Comparison of ENCODE assay signal across 9 cellular contexts in genomic region chrX:49282647-49283011, GRCh38. TPM values are rescaled to one million over a fixed set of nuclear protein-coding genes. Genes with fewer than 3 reads are reported as not detected.
A peak's percentile ranks its signal among the peaks of the same experiment; 100 is the strongest.
DNase-seq lines count a peak whose midpoint lies in the region; ATAC-seq and TF ChIP-seq lines count a peak whose summit lies in the region.
"Had no signal": no experiment of that assay in that cellular context is flagged by ENCODE, and none has a peak within 500 bp of the region (broad histone marks: within the 10 kb centered on the region; RNA-seq: fewer than 3 reads in every experiment).

No MANE protein-coding gene starts in this region.

- no peaks in the 10 kb centered on the region for H3K79me1 ChIP-seq in mesendoderm (ENCODE audit: low read length)

- peaks cover 9% of the 10 kb centered on the region for H3K4me1 Mint-ChIP-seq in HFFc6 (ENCODE audit: low read depth)

- H3K27me3 ChIP-seq in brain microvascular endothelial cell (replicated peaks) (no peaks in the 10 kb centered on the region), mesendoderm (ENCODE audit: insufficient read depth, low read length, poor library complexity) (no peaks in the 10 kb centered on the region)

- no peak overlapping the region for H2BK5ac ChIP-seq in mesendoderm (ENCODE audit: low read length)

- H3K56ac ChIP-seq in mesendoderm (ENCODE audit: low read length) = no peak overlapping the region

- in situ Hi-C loops in brain microvascular endothelial cell (cut with HindIII; ENCODE audit: low pct_ligation_motif_present, low sequenced_read_pairs) = no loop called here

- H2BK15ac ChIP-seq in mesendoderm (replicated peaks; ENCODE audit: low read depth) = no peak overlapping the region

- peak overlapping the region; percentile 57; the same call in 1 of the 2 replicates for H3K27ac Mint-ChIP-seq in HFFc6

- no peak overlapping the region for H3K27ac ChIP-seq in brain microvascular endothelial cell
- no peak overlapping the region for H3K27ac ChIP-seq in mesendoderm (ENCODE audit: low read depth, low read length)

- no peak overlapping the region for H3K4ac ChIP-seq in mesendoderm (ENCODE audit: low read depth, low read length)

- TF ChIP-seq CTCF in HFFc6 (IDR thresholded peaks at IDR 0.05) = no peak; the same call in 1 of the 2 replicates
- TF ChIP-seq CTCF in brain microvascular endothelial cell (IDR thresholded peaks at IDR 0.05; ENCODE audit: low read depth, low read length, missing control alignments) = peak; percentile 53

- no peak overlapping the region for H3K18ac ChIP-seq in mesendoderm (ENCODE audit: low read length)

- H3K4me3 ChIP-seq in brain microvascular endothelial cell (ENCODE audit: low read depth, low read length) = no peak overlapping the region
- no peak overlapping the region for H3K4me3 ChIP-seq in mesendoderm (ENCODE audit: low read length)

- H3K79me2 ChIP-seq in mesendoderm (ENCODE audit: control insufficient read depth, insufficient read depth, low read length) = no peaks in the 10 kb centered on the region

- no peak overlapping the region for H4K5ac ChIP-seq in mesendoderm (ENCODE audit: low read length)

- no peaks in the 10 kb centered on the region; the same call in 1 of the 2 replicates for H3K27me3 Mint-ChIP-seq in HFFc6 (ENCODE audit: insufficient read depth)

- no peaks in the 10 kb centered on the region for H3K36me3 Mint-ChIP-seq in HFFc6 (ENCODE audit: low read depth)

- H3K4me3 Mint-ChIP-seq in HFFc6 = no peak overlapping the region; the same call in 1 of the 2 replicates

- H3K9ac ChIP-seq in mesendoderm (ENCODE audit: low read length) = no peak overlapping the region

- no peak overlapping the region for H3K4me2 ChIP-seq in mesendoderm (ENCODE audit: low read length)

- no peaks in the 10 kb centered on the region for H3K36me3 ChIP-seq in brain microvascular endothelial cell (replicated peaks)
- H3K36me3 ChIP-seq in mesendoderm (ENCODE audit: control insufficient read depth, insufficient read depth, low read length) = no peaks in the 10 kb centered on the region

- ATAC-seq in HG03520 (IDR thresholded peaks at IDR 0.05; ENCODE audit: unreplicated experiment) (no peak), GM19328 (IDR thresholded peaks at IDR 0.05; ENCODE audit: unreplicated experiment) (no peak)

- no CpG with 5 or more reads among the region's 11 CpGs for WGBS in mesendoderm (ENCODE audit: extremely low coverage, insufficient coverage, low lambda C conversion rate)

- no peak overlapping the region for H2AK5ac ChIP-seq in mesendoderm (ENCODE audit: low read length)

- no peak overlapping the region for H4K8ac ChIP-seq in mesendoderm (ENCODE audit: low read depth, low read length)

- H3K23ac ChIP-seq in mesendoderm (ENCODE audit: low read length) = no peak overlapping the region

- H2BK120ac ChIP-seq in mesendoderm (ENCODE audit: low read depth, low read length) = no peak overlapping the region

- DNase-seq in AML-193 (lab: John Stamatoyannopoulos, UW) = peak; percentile 0 to 6
- DNase-seq in HFFc6 = peak; percentile 22
- peak; percentile 4 for DNase-seq in brain microvascular endothelial cell
- peak; percentile 81 for DNase-seq in mesendoderm
- no peak for DNase-seq in DMS153 (lab: John Stamatoyannopoulos, UW)
- DNase-seq in 8988T = no peak
- DNase-seq: hippocampal formation had no signal

- no peaks in the 10 kb centered on the region for H3K9me3 Mint-ChIP-seq in HFFc6

- H3K4me1 ChIP-seq in mesendoderm (ENCODE audit: control insufficient read depth, low read depth, low read length) = no peaks in the 10 kb centered on the region

RNA-seq across cellular contexts. Expression of gene PPP1R3F, which starts 13.0 kb away (rescaled TPM):
- total RNA-seq in HFFc6 (2021; fragmentation: NEBNext Ultra II Directional; extraction: Animal tissue kit (Norgen Biotek cat#: 25700)) = 1 to 10 TPM; 2.4 to 4.5 (median 4.1) TPM
- 2.3 TPM for polyA plus RNA-seq in mesendoderm (2013, experiment 1 of 2)
- 2.0 TPM for polyA plus RNA-seq in mesendoderm (2013, experiment 2 of 2)

RNA-seq across cellular contexts. Expression of gene FOXP3, which starts 18.1 kb away (rescaled TPM):
- under 1 TPM in 3 of 6 experiments, not detected in 3; 0.09 to 0.16 (median 0.14) TPM for total RNA-seq in HFFc6 (2021; fragmentation: NEBNext Ultra II Directional; extraction: Animal tissue kit (Norgen Biotek cat#: 25700))
- polyA plus RNA-seq in mesendoderm (2013, experiment 1 of 2) = 0.29 TPM
- 0.34 TPM for polyA plus RNA-seq in mesendoderm (2013, experiment 2 of 2)

RNA-seq across cellular contexts. Expression of gene GAGE10, which starts 20.8 kb away (rescaled TPM):
- not detected for total RNA-seq in HFFc6 (2021; fragmentation: NEBNext Ultra II Directional; extraction: Animal tissue kit (Norgen Biotek cat#: 25700))
- not detected for polyA plus RNA-seq in mesendoderm (2013, experiment 1 of 2)
- polyA plus RNA-seq in mesendoderm (2013, experiment 2 of 2) = not detected

RNA-seq across cellular contexts. Expression of gene GAGE12J, which starts 39.2 kb away (rescaled TPM):
- total RNA-seq in HFFc6 (2021; fragmentation: NEBNext Ultra II Directional; extraction: Animal tissue kit (Norgen Biotek cat#: 25700)) = not detected
- polyA plus RNA-seq in mesendoderm (2013, experiment 1 of 2) = not detected
- polyA plus RNA-seq in mesendoderm (2013, experiment 2 of 2) = not detected

RNA-seq across cellular contexts. Expression of gene CCDC22, which starts 47.4 kb away (rescaled TPM):
- total RNA-seq in HFFc6 (2021; fragmentation: NEBNext Ultra II Directional; extraction: Animal tissue kit (Norgen Biotek cat#: 25700)) = 10 to 100 TPM; 12.9 to 16.3 (median 15.1) TPM
- polyA plus RNA-seq in mesendoderm (2013, experiment 1 of 2) = 4.8 TPM
- 5.3 TPM for polyA plus RNA-seq in mesendoderm (2013, experiment 2 of 2)

Comparison
In these comparisons a context has a peak if more than half of its experiments do, and no peak if none do; other contexts are left out.
1. DNase-seq: peak in AML-193 (2 of 2), HFFc6 (single experiment), brain microvascular endothelial cell (single experiment) and mesendoderm (single experiment); none in DMS153 (single experiment) and 8988T (single experiment).